Comparison of ENCODE assay signal across 8 cellular contexts in the genomic region with DNA sequence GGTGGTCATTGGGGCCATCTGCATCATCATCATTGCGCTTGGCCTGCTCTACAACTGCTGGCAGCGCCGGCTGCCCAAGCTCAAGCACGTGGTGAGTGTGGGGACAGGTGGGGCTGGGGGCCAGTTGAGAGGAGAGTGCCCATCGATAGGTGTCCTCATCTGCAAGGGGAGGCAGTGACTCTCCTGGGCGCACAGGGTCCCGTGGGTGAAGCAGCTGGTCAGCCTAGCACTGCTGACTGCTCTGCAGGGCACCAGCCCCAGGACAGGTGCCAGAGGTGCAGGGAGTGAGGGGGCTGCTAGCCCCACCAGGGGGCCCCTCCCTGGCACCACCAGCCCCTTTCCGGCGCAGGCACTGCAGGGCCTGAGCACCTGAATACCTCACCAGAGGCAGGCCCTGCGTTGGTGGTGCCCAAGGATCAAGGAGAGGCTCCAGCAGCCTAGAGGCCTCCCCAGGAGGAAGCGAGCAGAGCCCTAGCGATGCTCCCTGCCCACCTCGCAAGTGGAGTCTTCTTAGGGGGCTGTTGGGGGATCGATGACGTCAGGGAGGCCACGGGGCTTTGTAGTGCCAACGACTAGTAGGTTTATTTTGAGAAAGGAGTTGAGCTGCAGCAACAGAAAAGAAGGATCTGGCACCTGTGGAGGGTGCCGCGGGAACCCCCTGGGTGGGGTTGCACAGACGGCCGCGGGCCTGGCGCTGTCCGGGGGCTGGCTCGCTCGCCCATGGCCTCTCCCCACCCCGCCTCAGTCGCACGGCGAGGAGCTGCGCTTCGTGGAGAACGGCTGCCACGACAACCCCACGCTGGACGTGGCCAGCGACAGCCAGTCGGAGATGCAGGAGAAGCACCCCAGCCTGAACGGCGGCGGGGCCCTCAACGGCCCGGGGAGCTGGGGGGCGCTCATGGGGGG. TPM values are rescaled to one million over a fixed set of nuclear protein-coding genes. Genes with fewer than 3 reads are reported as not detected.
DNase-seq lines count a peak whose midpoint lies in the region; ATAC-seq and TF ChIP-seq lines count a peak whose summit lies in the region.

No MANE protein-coding gene starts in this region.

- peak overlapping the region; percentile 79 for H3K27ac Mint-ChIP-seq in endodermal cell

- ATAC-seq in GM19043 (IDR thresholded peaks at IDR 0.05; ENCODE audit: low read depth, unreplicated experiment) (peak; percentile 14), HG03432 (IDR thresholded peaks at IDR 0.05; ENCODE audit: unreplicated experiment) (peak; percentile 20)

- no peaks in the 10 kb centered on the region for H3K9me3 Mint-ChIP-seq in endodermal cell

- TF ChIP-seq CTCF in AG04449 (IDR thresholded peaks at IDR 0.05; ENCODE audit: insufficient read depth, low read length, missing control alignments) (no peak), endodermal cell (conservative IDR thresholded peaks at IDR 0.05) (no peak)

- peak overlapping the region; percentile 71 for H3K4me3 Mint-ChIP-seq in endodermal cell

- H3K36me3 ChIP-seq in endodermal cell (ENCODE audit: control insufficient read depth, insufficient read depth, low read length) (no peaks in the 10 kb centered on the region), muscle layer of duodenum (ENCODE audit: control insufficient read depth in 1 of 2, insufficient read depth in 2 of 2, low read length in 2 of 2) (peaks cover 0 to 10% of the 10 kb centered on the region in 2 donors)

- H3K4me1 ChIP-seq in endodermal cell (ENCODE audit: control insufficient read depth, insufficient read depth, low read length) (no peaks in the 10 kb centered on the region), muscle layer of duodenum (ENCODE audit: control insufficient read depth in 1 of 2, insufficient read depth in 2 of 2, low read length in 2 of 2) (peaks cover 0 to 28% of the 10 kb centered on the region in 2 donors)

- peaks cover 8% of the 10 kb centered on the region for H3K27me3 ChIP-seq in endodermal cell (ENCODE audit: control insufficient read depth, insufficient read depth, low read length, poor library complexity, severe bottlenecking)
- H3K27me3 ChIP-seq in muscle layer of duodenum (ENCODE audit: low read depth, low read length): no peaks in the 10 kb centered on the region

- H3K9me3 ChIP-seq in endodermal cell (ENCODE audit: control insufficient read depth, low read length): no peaks in the 10 kb centered on the region
- no peaks in the 10 kb centered on the region for H3K9me3 ChIP-seq in muscle layer of duodenum (ENCODE audit: control insufficient read depth in 1 of 2, low read length in 2 of 2)

- DNase-seq in AG04449 (ENCODE audit: low read depth, low spot score) (no peak), endodermal cell (peak; percentile 53), ureter (ENCODE audit: low spot score) (peak; percentile 58), SK-N-DZ (ENCODE audit: low spot score) (no peak)
- peak; percentile 44 for DNase-seq in activated CD4-positive, alpha-beta T cell treated with anti-CD3 and anti-CD28 coated beads for 48 hours

- H3K4me1 Mint-ChIP-seq in endodermal cell: peaks cover 2% of the 10 kb centered on the region

- H3K9ac ChIP-seq in endodermal cell (ENCODE audit: extremely low read depth, low read length, poor library complexity, severe bottlenecking): peak overlapping the region; percentile 68

- CTCF ChIA-PET in AG04449 (lab: Yijun Ruan, JAX): interaction anchor here (1.0 to 2.1 kb wide), 3 partner anchors 11 to 24 kb away, joined by 3 to 9 read pairs (median 4); no protein-coding TSS in a partner anchor

- POLR2A ChIA-PET in AG04449 (lab: Yijun Ruan, JAX): interaction anchor here (0.6 kb wide), 1 partner anchor 152 kb away, joined by 3 read pairs; no protein-coding TSS in a partner anchor

- peak overlapping the region; percentile 69 for H3K4me3 ChIP-seq in AG04449 (ENCODE audit: low read depth, low read length)
- H3K4me3 ChIP-seq in endodermal cell (ENCODE audit: low read length): peak overlapping the region; percentile 74
- H3K4me3 ChIP-seq in muscle layer of duodenum (ENCODE audit: low read depth in 1 of 2, low read length in 2 of 2): peak overlapping the region; percentile 39 to 96

- H3K36me3 Mint-ChIP-seq in endodermal cell (ENCODE audit: low read depth): no peaks in the 10 kb centered on the region

- H3K27me3 Mint-ChIP-seq in endodermal cell (ENCODE audit: insufficient read depth): peaks cover 14% of the 10 kb centered on the region

- H3K27ac ChIP-seq in endodermal cell (ENCODE audit: low read depth, low read length): no peak overlapping the region
- peak overlapping the region; percentile 51 for H3K27ac ChIP-seq in muscle layer of duodenum (ENCODE audit: low read length)

- WGBS in endodermal cell (ENCODE audit: insufficient coverage in 1 of 2, insufficient read length in 1 of 2), 2 experiments: 50 to 55% methylated on average over 17 to 44 of the region's 44 CpGs

RNA-seq across cellular contexts. Expression of a gene that starts 1.0 kb away (rescaled TPM):
- total RNA-seq in endodermal cell (10 to 100 TPM; 10.7 to 14.4 TPM), ureter (20.7 TPM)
- polyA plus RNA-seq in endodermal cell (2013, experiment 1 of 2): 8.1 TPM
- polyA plus RNA-seq in endodermal cell (2013, experiment 2 of 2): 6.5 TPM
- 0.16 and 0.42 TPM in 2 replicates for polyA plus RNA-seq in SK-N-DZ (2014; cell fraction: cytosol; rRNA removed)
- polyA plus RNA-seq in SK-N-DZ (2014; cell fraction: nucleus; rRNA removed): 5.8 and 20.0 TPM in 2 replicates

RNA-seq across cellular contexts. Expression of a gene that starts 42.8 kb away (rescaled TPM):
- total RNA-seq in endodermal cell (10 to 100 TPM; 11.8 to 16.5 TPM), ureter (15.9 TPM)
- 49.2 TPM for polyA plus RNA-seq in endodermal cell (2013, experiment 1 of 2)
- 46.8 TPM for polyA plus RNA-seq in endodermal cell (2013, experiment 2 of 2)
- 208 and 215 TPM in 2 replicates for polyA plus RNA-seq in SK-N-DZ (2014; cell fraction: cytosol; rRNA removed)
- polyA plus RNA-seq in SK-N-DZ (2014; cell fraction: nucleus; rRNA removed): 250 and 257 TPM in 2 replicates

Comparison
In these comparisons a context has a peak if more than half of its experiments do, and no peak if none do; other contexts are left out.
1. DNase-seq: peak in activated CD4-positive, alpha-beta T cell treated with anti-CD3 and anti-CD28 coated beads for 48 hours (single experiment), endodermal cell (single experiment) and ureter (single experiment); none in AG04449 (single experiment) and SK-N-DZ (single experiment).
2. Peak in every context shown above with its lines, with median percentiles within 50 percentile points of each other: H3K4me3 ChIP-seq.